Comparison of ENCODE assay signal across 1 cellular context in the genomic region with DNA sequence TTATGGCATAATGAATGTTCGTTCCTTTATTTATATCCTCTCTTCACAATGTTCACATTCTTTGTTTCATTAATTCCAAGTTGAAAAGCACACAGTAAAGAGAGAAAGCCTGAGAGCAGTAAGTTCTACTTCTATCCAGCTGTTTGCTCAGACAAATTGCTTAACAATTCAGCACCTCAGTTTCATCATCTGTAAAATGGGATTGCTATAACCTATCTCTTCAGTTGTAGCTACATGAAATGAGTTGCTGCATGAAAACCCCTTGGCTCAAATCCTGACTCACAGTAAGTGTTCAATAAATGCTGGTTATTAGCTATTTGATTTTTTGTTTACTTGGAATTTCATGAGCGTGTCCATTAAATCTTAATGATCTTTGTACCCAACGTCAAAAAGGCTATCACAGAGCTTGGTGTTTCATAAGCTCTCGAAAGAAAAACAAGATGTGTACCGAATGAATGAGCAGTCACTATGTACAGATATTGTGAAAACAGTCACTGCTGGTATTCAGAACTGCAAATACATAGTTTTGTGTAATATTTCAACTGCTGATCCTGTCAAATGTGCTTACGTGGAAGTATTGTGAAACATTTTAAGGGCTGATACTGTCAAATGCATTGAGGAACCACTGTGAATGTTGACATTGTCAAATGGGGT.
A peak's percentile ranks its signal among the peaks of the same experiment; 100 is the strongest.
TF ChIP-seq lines count a peak whose summit lies in the region.

No MANE protein-coding gene starts in this region.

TF ChIP-seq in HepG2, 621 proteins besides CTCF, POLR2A, EP300 and RAD21 (continued from another document and continues in another):
- TF ChIP-seq, protein P1, sequence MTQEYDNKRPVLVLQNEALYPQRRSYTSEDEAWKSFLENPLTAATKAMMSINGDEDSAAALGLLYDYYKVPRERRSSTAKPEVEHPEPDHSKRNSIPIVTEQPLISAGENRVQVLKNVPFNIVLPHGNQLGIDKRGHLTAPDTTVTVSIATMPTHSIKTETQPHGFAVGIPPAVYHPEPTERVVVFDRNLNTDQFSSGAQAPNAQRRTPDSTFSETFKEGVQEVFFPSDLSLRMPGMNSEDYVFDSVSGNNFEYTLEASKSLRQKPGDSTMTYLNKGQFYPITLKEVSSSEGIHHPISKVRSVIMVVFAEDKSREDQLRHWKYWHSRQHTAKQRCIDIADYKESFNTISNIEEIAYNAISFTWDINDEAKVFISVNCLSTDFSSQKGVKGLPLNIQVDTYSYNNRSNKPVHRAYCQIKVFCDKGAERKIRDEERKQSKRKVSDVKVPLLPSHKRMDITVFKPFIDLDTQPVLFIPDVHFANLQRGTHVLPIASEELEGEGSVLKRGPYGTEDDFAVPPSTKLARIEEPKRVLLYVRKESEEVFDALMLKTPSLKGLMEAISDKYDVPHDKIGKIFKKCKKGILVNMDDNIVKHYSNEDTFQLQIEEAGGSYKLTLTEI (CRISPR knock-in tag; conservative IDR thresholded peaks at IDR 0.05): no peak
- TF ChIP-seq KDM1A (CRISPR knock-in tag; IDR thresholded peaks at IDR 0.05) (peak; percentile 45; the same call in 1 of the 2 replicates), ZNF17 (CRISPR knock-in tag; IDR thresholded peaks at IDR 0.05) (no peak), ZMYM4 (CRISPR knock-in tag; IDR thresholded peaks at IDR 0.05) (no peak), TOPORS (CRISPR knock-in tag; IDR thresholded peaks at IDR 0.05) (no peak), ZNF446 (CRISPR knock-in tag; IDR thresholded peaks at IDR 0.05) (no peak), CEBPG (CRISPR knock-in tag; IDR thresholded peaks at IDR 0.05) (peak; percentile 47; the same call in 1 of the 2 replicates), RBM39 (IDR thresholded peaks at IDR 0.05; ENCODE audit: low read depth, low read length, poor library complexity, severe bottlenecking) (no peak), MAFF (IDR thresholded peaks at IDR 0.05; ENCODE audit: low read depth, low read length) (peak; percentile 68), ZNF160 (CRISPR knock-in tag; IDR thresholded peaks at IDR 0.05) (no peak), ZNF839 (CRISPR knock-in tag; IDR thresholded peaks at IDR 0.05; ENCODE audit: borderline replicate concordance) (no peak), ZNF430 (CRISPR knock-in tag; IDR thresholded peaks at IDR 0.05) (no peak), GATAD2A (CRISPR knock-in tag; IDR thresholded peaks at IDR 0.05) (peak; percentile 40; the same call in 1 of the 2 replicates), MED1 (CRISPR knock-in tag; IDR thresholded peaks at IDR 0.05) (0 out of 2 replicates have a peak, but pooled peaks have one; percentile 13), ZNF83 (CRISPR knock-in tag; IDR thresholded peaks at IDR 0.05; ENCODE audit: borderline replicate concordance) (no peak), ZNF432 (CRISPR knock-in tag; IDR thresholded peaks at IDR 0.05; ENCODE audit: borderline replicate concordance) (no peak), ZNF333 (CRISPR knock-in tag; IDR thresholded peaks at IDR 0.05; ENCODE audit: borderline replicate concordance) (no peak), FOXO1 (CRISPR knock-in tag; IDR thresholded peaks at IDR 0.05) (no peak), NFE2L2 (IDR thresholded peaks at IDR 0.05; ENCODE audit: low read length) (no peak), KMT2A (CRISPR knock-in tag; IDR thresholded peaks at IDR 0.05) (no peak), ZFP1 (CRISPR knock-in tag; IDR thresholded peaks at IDR 0.05) (no peak), FOXA3 (CRISPR knock-in tag; IDR thresholded peaks at IDR 0.05) (peak; percentile 31; the same call in 1 of the 2 replicates), ZNF234 (CRISPR knock-in tag; conservative IDR thresholded peaks at IDR 0.05) (no peak), ZBTB42 (CRISPR knock-in tag; IDR thresholded peaks at IDR 0.05) (no peak), SP5 (CRISPR knock-in tag; IDR thresholded peaks at IDR 0.05; ENCODE audit: borderline replicate concordance, low read depth) (no peak)
- TF ChIP-seq, protein P2, sequence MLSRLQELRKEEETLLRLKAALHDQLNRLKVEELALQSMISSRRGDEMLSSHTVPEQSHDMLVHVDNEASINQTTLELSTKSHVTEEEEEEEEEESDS (CRISPR knock-in tag; IDR thresholded peaks at IDR 0.05; ENCODE audit: borderline replicate concordance): no peak
- TF ChIP-seq, protein P3, sequence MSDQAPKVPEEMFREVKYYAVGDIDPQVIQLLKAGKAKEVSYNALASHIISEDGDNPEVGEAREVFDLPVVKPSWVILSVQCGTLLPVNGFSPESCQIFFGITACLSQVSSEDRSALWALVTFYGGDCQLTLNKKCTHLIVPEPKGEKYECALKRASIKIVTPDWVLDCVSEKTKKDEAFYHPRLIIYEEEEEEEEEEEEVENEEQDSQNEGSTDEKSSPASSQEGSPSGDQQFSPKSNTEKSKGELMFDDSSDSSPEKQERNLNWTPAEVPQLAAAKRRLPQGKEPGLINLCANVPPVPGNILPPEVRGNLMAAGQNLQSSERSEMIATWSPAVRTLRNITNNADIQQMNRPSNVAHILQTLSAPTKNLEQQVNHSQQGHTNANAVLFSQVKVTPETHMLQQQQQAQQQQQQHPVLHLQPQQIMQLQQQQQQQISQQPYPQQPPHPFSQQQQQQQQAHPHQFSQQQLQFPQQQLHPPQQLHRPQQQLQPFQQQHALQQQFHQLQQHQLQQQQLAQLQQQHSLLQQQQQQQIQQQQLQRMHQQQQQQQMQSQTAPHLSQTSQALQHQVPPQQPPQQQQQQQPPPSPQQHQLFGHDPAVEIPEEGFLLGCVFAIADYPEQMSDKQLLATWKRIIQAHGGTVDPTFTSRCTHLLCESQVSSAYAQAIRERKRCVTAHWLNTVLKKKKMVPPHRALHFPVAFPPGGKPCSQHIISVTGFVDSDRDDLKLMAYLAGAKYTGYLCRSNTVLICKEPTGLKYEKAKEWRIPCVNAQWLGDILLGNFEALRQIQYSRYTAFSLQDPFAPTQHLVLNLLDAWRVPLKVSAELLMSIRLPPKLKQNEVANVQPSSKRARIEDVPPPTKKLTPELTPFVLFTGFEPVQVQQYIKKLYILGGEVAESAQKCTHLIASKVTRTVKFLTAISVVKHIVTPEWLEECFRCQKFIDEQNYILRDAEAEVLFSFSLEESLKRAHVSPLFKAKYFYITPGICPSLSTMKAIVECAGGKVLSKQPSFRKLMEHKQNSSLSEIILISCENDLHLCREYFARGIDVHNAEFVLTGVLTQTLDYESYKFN (CRISPR knock-in tag; conservative IDR thresholded peaks at IDR 0.05): 0 out of 2 replicates have a peak, but pooled peaks have one; percentile 24
- TF ChIP-seq, protein P4, sequence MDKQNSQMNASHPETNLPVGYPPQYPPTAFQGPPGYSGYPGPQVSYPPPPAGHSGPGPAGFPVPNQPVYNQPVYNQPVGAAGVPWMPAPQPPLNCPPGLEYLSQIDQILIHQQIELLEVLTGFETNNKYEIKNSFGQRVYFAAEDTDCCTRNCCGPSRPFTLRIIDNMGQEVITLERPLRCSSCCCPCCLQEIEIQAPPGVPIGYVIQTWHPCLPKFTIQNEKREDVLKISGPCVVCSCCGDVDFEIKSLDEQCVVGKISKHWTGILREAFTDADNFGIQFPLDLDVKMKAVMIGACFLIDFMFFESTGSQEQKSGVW (CRISPR knock-in tag; IDR thresholded peaks at IDR 0.05; ENCODE audit: borderline replicate concordance): no peak
- TF ChIP-seq, protein P5, sequence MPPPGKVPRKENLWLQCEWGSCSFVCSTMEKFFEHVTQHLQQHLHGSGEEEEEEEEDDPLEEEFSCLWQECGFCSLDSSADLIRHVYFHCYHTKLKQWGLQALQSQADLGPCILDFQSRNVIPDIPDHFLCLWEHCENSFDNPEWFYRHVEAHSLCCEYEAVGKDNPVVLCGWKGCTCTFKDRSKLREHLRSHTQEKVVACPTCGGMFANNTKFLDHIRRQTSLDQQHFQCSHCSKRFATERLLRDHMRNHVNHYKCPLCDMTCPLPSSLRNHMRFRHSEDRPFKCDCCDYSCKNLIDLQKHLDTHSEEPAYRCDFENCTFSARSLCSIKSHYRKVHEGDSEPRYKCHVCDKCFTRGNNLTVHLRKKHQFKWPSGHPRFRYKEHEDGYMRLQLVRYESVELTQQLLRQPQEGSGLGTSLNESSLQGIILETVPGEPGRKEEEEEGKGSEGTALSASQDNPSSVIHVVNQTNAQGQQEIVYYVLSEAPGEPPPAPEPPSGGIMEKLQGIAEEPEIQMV (CRISPR knock-in tag; IDR thresholded peaks at IDR 0.05; ENCODE audit: low read depth): no peak
- TF ChIP-seq, protein P6, sequence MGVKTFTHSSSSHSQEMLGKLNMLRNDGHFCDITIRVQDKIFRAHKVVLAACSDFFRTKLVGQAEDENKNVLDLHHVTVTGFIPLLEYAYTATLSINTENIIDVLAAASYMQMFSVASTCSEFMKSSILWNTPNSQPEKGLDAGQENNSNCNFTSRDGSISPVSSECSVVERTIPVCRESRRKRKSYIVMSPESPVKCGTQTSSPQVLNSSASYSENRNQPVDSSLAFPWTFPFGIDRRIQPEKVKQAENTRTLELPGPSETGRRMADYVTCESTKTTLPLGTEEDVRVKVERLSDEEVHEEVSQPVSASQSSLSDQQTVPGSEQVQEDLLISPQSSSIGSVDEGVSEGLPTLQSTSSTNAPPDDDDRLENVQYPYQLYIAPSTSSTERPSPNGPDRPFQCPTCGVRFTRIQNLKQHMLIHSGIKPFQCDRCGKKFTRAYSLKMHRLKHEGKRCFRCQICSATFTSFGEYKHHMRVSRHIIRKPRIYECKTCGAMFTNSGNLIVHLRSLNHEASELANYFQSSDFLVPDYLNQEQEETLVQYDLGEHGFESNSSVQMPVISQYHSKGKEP (CRISPR knock-in tag; IDR thresholded peaks at IDR 0.05): no peak
- TF ChIP-seq, protein P7, sequence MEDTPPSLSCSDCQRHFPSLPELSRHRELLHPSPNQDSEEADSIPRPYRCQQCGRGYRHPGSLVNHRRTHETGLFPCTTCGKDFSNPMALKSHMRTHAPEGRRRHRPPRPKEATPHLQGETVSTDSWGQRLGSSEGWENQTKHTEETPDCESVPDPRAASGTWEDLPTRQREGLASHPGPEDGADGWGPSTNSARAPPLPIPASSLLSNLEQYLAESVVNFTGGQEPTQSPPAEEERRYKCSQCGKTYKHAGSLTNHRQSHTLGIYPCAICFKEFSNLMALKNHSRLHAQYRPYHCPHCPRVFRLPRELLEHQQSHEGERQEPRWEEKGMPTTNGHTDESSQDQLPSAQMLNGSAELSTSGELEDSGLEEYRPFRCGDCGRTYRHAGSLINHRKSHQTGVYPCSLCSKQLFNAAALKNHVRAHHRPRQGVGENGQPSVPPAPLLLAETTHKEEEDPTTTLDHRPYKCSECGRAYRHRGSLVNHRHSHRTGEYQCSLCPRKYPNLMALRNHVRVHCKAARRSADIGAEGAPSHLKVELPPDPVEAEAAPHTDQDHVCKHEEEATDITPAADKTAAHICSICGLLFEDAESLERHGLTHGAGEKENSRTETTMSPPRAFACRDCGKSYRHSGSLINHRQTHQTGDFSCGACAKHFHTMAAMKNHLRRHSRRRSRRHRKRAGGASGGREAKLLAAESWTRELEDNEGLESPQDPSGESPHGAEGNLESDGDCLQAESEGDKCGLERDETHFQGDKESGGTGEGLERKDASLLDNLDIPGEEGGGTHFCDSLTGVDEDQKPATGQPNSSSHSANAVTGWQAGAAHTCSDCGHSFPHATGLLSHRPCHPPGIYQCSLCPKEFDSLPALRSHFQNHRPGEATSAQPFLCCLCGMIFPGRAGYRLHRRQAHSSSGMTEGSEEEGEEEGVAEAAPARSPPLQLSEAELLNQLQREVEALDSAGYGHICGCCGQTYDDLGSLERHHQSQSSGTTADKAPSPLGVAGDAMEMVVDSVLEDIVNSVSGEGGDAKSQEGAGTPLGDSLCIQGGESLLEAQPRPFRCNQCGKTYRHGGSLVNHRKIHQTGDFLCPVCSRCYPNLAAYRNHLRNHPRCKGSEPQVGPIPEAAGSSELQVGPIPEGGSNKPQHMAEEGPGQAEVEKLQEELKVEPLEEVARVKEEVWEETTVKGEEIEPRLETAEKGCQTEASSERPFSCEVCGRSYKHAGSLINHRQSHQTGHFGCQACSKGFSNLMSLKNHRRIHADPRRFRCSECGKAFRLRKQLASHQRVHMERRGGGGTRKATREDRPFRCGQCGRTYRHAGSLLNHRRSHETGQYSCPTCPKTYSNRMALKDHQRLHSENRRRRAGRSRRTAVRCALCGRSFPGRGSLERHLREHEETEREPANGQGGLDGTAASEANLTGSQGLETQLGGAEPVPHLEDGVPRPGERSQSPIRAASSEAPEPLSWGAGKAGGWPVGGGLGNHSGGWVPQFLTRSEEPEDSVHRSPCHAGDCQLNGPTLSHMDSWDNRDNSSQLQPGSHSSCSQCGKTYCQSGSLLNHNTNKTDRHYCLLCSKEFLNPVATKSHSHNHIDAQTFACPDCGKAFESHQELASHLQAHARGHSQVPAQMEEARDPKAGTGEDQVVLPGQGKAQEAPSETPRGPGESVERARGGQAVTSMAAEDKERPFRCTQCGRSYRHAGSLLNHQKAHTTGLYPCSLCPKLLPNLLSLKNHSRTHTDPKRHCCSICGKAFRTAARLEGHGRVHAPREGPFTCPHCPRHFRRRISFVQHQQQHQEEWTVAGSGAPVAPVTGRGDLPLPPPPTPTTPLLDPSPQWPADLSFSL (CRISPR knock-in tag; IDR thresholded peaks at IDR 0.05): no peak
- TF ChIP-seq, protein P8, sequence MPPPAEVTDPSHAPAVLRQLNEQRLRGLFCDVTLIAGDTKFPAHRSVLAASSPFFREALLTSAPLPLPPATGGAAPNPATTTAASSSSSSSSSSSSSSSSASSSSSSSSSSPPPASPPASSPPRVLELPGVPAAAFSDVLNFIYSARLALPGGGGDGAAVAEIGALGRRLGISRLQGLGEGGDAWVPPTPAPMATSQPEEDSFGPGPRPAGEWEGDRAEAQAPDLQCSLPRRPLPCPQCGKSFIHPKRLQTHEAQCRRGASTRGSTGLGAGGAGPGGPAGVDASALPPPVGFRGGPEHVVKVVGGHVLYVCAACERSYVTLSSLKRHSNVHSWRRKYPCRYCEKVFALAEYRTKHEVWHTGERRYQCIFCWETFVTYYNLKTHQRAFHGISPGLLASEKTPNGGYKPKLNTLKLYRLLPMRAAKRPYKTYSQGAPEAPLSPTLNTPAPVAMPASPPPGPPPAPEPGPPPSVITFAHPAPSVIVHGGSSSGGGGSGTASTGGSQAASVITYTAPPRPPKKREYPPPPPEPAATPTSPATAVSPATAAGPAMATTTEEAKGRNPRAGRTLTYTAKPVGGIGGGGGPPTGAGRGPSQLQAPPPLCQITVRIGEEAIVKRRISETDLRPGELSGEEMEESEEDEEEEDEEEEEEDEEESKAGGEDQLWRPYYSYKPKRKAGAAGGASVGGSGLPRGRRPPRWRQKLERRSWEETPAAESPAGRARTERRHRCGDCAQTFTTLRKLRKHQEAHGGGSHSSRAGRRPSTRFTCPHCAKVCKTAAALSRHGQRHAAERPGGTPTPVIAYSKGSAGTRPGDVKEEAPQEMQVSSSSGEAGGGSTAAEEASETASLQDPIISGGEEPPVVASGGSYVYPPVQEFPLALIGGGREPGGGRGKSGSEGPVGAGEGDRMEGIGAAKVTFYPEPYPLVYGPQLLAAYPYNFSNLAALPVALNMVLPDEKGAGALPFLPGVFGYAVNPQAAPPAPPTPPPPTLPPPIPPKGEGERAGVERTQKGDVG (CRISPR knock-in tag; IDR thresholded peaks at IDR 0.05; ENCODE audit: borderline replicate concordance): no peak
- TF ChIP-seq, protein P9, sequence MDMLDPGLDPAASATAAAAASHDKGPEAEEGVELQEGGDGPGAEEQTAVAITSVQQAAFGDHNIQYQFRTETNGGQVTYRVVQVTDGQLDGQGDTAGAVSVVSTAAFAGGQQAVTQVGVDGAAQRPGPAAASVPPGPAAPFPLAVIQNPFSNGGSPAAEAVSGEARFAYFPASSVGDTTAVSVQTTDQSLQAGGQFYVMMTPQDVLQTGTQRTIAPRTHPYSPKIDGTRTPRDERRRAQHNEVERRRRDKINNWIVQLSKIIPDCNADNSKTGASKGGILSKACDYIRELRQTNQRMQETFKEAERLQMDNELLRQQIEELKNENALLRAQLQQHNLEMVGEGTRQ (IDR thresholded peaks at IDR 0.05; ENCODE audit: low read depth, low read length): no peak
- TF ChIP-seq, protein P9 (CRISPR knock-in tag; IDR thresholded peaks at IDR 0.05; ENCODE audit: borderline replicate concordance): no peak
